ENCODE assay signal across 8 cellular contexts in genomic region chr17:32127156-32127897, GRCh38.
DNase-seq lines count a peak whose midpoint lies in the region; ATAC-seq and TF ChIP-seq lines count a peak whose summit lies in the region.

No MANE protein-coding gene starts in this region.

- peak; percentile 74 for DNase-seq in NCI-H1694 (lab: John Stamatoyannopoulos, UW)
- peak; percentile 66 for DNase-seq in T1000 (lab: John Stamatoyannopoulos, UW)
- peak; percentile 22 for DNase-seq in astrocyte of the cerebellum (ENCODE audit: low read depth)
- peak; percentile 74 to 76 for DNase-seq in hippocampal formation (lab: John Stamatoyannopoulos, UW)
- no peak for DNase-seq in retinal pigment epithelial cell (ENCODE audit: low read depth)

- H3K4me3 ChIP-seq in astrocyte of the cerebellum (ENCODE audit: low read depth, low read length) (peak overlapping the region; percentile 69), retinal pigment epithelial cell (ENCODE audit: low read length) (peak overlapping the region; percentile 79)

- in situ Hi-C loops in astrocyte of the cerebellum (cut with HindIII; ENCODE audit: low sequenced_read_pairs): no loop called here

- TF ChIP-seq CTCF in GM12873 (IDR thresholded peaks at IDR 0.05; ENCODE audit: insufficient read depth, low read depth, low read length, missing control alignments) (peak; percentile 1), astrocyte of the cerebellum (IDR thresholded peaks at IDR 0.05; ENCODE audit: low read depth, low read length, missing control alignments) (no peak), retinal pigment epithelial cell (conservative IDR thresholded peaks at IDR 0.05; ENCODE audit: low read depth, low read length) (no peak)

- ATAC-seq in HG02759 (IDR thresholded peaks at IDR 0.05; ENCODE audit: unreplicated experiment) (peak; percentile 94), GM18858 (IDR thresholded peaks at IDR 0.05; ENCODE audit: unreplicated experiment) (no peak)
